ENCODE assay signal across 8 cellular contexts in the genomic region with DNA sequence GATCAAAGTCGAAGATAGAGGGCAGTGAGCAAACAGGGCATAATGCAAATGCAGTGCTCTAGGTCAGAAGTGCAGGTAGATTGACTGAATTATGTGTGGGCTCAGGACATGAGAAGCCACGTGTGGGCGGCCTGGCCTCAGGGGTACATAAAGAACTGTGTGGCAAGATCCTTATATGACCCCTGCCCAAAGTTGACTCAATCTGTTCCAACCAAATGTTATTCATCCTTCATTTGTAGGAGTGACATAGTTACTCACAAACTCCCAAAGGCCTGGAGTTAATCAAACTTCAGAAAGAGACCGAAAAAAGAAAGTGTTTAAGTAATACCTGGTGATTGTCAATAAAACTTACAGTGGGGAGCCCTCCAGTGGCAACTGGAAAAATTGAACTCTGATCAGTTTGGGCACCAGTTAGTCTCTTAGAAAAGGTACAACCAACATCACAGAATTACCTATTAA.
DNase-seq lines count a peak whose midpoint lies in the region; ATAC-seq, FAIRE-seq and TF ChIP-seq lines count a peak whose summit lies in the region.

No MANE protein-coding gene starts in this region.

- FAIRE-seq in GM18507 (lab: Jason Lieb, UNC) = peak; percentile 62

- H3K27me3 ChIP-seq in foreskin keratinocyte = no peaks in the 10 kb centered on the region

- no peaks in the 10 kb centered on the region for H3K36me3 Mint-ChIP-seq in stimulated activated effector memory CD8-positive, alpha-beta T cell treated with anti-CD3 and anti-CD28 coated beads, Interleukin-12 subunit alpha, Interleukin-12 subunit beta, amount 100 ng/mL, for 72 hours
- H3K36me3 Mint-ChIP-seq in activated T-helper 1 cell treated with anti-CD3 and anti-CD28 coated beads, Interleukin-12 subunit alpha, Interleukin-12 subunit beta, Interleukin-2, Interleukin-4 antibody, amounts not matched to agents 30 ng/mL and 10 ng/mL and 1 ng/mL, durations not matched to agents 14 hours and 24 hours and 36 hours (ENCODE audit: low read depth) = no peaks in the 10 kb centered on the region
- H3K36me3 Mint-ChIP-seq in activated T-cell treated with anti-CD3 and anti-CD28 coated beads, Interleukin-2, amount 50 U/mL, for 24 hours (ENCODE audit: low read depth) = no peaks in the 10 kb centered on the region

- peak; percentile 84 for TF ChIP-seq CTCF in foreskin keratinocyte (conservative IDR thresholded peaks at IDR 0.05)

- no peak overlapping the region for H3K27ac ChIP-seq in foreskin keratinocyte

- intact Hi-C loops in activated T-helper 1 cell treated with anti-CD3 and anti-CD28 coated beads, Interleukin-12 subunit alpha, Interleukin-12 subunit beta, Interleukin-2, Interleukin-4 antibody, amounts not matched to agents 30 ng/mL and 10 ng/mL and 1 ng/mL, durations not matched to agents 14 hours and 24 hours and 36 hours (cut with micrococcal nuclease) = loop anchor here (2.0 kb wide), 1 partner anchor 1266 kb away; no protein-coding TSS in a partner anchor

- ATAC-seq in foreskin keratinocyte = peak; percentile 70
- peak; percentile 62 for ATAC-seq in stimulated activated effector memory CD8-positive, alpha-beta T cell treated with anti-CD3 and anti-CD28 coated beads, Interleukin-12 subunit alpha, Interleukin-12 subunit beta, amount 100 ng/mL, for 72 hours

- DNase-seq in AML-193 (lab: John Stamatoyannopoulos, UW) (peak; percentile 13 to 21), GM18507 (ENCODE audit: extremely low spot score, insufficient read length, low read depth) (no peak), RPMI7951 (ENCODE audit: low read depth) (peak; percentile 36), foreskin keratinocyte (peak; percentile 3 to 42)
- DNase-seq in stimulated activated effector memory CD8-positive, alpha-beta T cell treated with anti-CD3 and anti-CD28 coated beads, Interleukin-12 subunit alpha, Interleukin-12 subunit beta, amount 100 ng/mL, for 72 hours (ENCODE audit: low spot score in 2 of 2) = no peak
- DNase-seq in activated T-helper 1 cell treated with anti-CD3 and anti-CD28 coated beads, Interleukin-12 subunit alpha, Interleukin-12 subunit beta, Interleukin-2, Interleukin-4 antibody, amounts not matched to agents 30 ng/mL and 10 ng/mL and 1 ng/mL, durations not matched to agents 14 hours and 24 hours and 36 hours (ENCODE audit: low spot score) = no peak
- no peak for DNase-seq in activated T-cell treated with anti-CD3 and anti-CD28 coated beads, Interleukin-2, amount 50 U/mL, for 24 hours
- no peak for DNase-seq in activated naive CD4-positive, alpha-beta T cell (lab: John Stamatoyannopoulos, UW)

- H3K27me3 Mint-ChIP-seq in activated T-helper 1 cell treated with anti-CD3 and anti-CD28 coated beads, Interleukin-12 subunit alpha, Interleukin-12 subunit beta, Interleukin-2, Interleukin-4 antibody, amounts not matched to agents 30 ng/mL and 10 ng/mL and 1 ng/mL, durations not matched to agents 14 hours and 24 hours and 36 hours (ENCODE audit: insufficient read depth) = no peaks in the 10 kb centered on the region
- H3K27me3 Mint-ChIP-seq in activated T-cell treated with anti-CD3 and anti-CD28 coated beads, Interleukin-2, amount 50 U/mL, for 24 hours = peaks cover 17% of the 10 kb centered on the region

- H3K4me1 Mint-ChIP-seq in stimulated activated effector memory CD8-positive, alpha-beta T cell treated with anti-CD3 and anti-CD28 coated beads, Interleukin-12 subunit alpha, Interleukin-12 subunit beta, amount 100 ng/mL, for 72 hours = no peaks in the 10 kb centered on the region
- no peaks in the 10 kb centered on the region for H3K4me1 Mint-ChIP-seq in activated T-helper 1 cell treated with anti-CD3 and anti-CD28 coated beads, Interleukin-12 subunit alpha, Interleukin-12 subunit beta, Interleukin-2, Interleukin-4 antibody, amounts not matched to agents 30 ng/mL and 10 ng/mL and 1 ng/mL, durations not matched to agents 14 hours and 24 hours and 36 hours (ENCODE audit: low read depth)
- no peaks in the 10 kb centered on the region for H3K4me1 Mint-ChIP-seq in activated T-cell treated with anti-CD3 and anti-CD28 coated beads, Interleukin-2, amount 50 U/mL, for 24 hours (ENCODE audit: low read depth)

- H3K9me3 Mint-ChIP-seq in stimulated activated effector memory CD8-positive, alpha-beta T cell treated with anti-CD3 and anti-CD28 coated beads, Interleukin-12 subunit alpha, Interleukin-12 subunit beta, amount 100 ng/mL, for 72 hours = no peaks in the 10 kb centered on the region
- no peaks in the 10 kb centered on the region for H3K9me3 Mint-ChIP-seq in activated T-helper 1 cell treated with anti-CD3 and anti-CD28 coated beads, Interleukin-12 subunit alpha, Interleukin-12 subunit beta, Interleukin-2, Interleukin-4 antibody, amounts not matched to agents 30 ng/mL and 10 ng/mL and 1 ng/mL, durations not matched to agents 14 hours and 24 hours and 36 hours
- H3K9me3 Mint-ChIP-seq in activated T-cell treated with anti-CD3 and anti-CD28 coated beads, Interleukin-2, amount 50 U/mL, for 24 hours = no peaks in the 10 kb centered on the region

- H3K4me3 Mint-ChIP-seq in stimulated activated effector memory CD8-positive, alpha-beta T cell treated with anti-CD3 and anti-CD28 coated beads, Interleukin-12 subunit alpha, Interleukin-12 subunit beta, amount 100 ng/mL, for 72 hours = no peak overlapping the region
- no peak overlapping the region for H3K4me3 Mint-ChIP-seq in activated T-helper 1 cell treated with anti-CD3 and anti-CD28 coated beads, Interleukin-12 subunit alpha, Interleukin-12 subunit beta, Interleukin-2, Interleukin-4 antibody, amounts not matched to agents 30 ng/mL and 10 ng/mL and 1 ng/mL, durations not matched to agents 14 hours and 24 hours and 36 hours
- H3K4me3 Mint-ChIP-seq in activated T-cell treated with anti-CD3 and anti-CD28 coated beads, Interleukin-2, amount 50 U/mL, for 24 hours = no peak overlapping the region

- no peaks in the 10 kb centered on the region for H3K4me1 ChIP-seq in foreskin keratinocyte

- no peak overlapping the region for H3K27ac Mint-ChIP-seq in stimulated activated effector memory CD8-positive, alpha-beta T cell treated with anti-CD3 and anti-CD28 coated beads, Interleukin-12 subunit alpha, Interleukin-12 subunit beta, amount 100 ng/mL, for 72 hours
- no peak overlapping the region for H3K27ac Mint-ChIP-seq in activated T-helper 1 cell treated with anti-CD3 and anti-CD28 coated beads, Interleukin-12 subunit alpha, Interleukin-12 subunit beta, Interleukin-2, Interleukin-4 antibody, amounts not matched to agents 30 ng/mL and 10 ng/mL and 1 ng/mL, durations not matched to agents 14 hours and 24 hours and 36 hours
- no peak overlapping the region for H3K27ac Mint-ChIP-seq in activated T-cell treated with anti-CD3 and anti-CD28 coated beads, Interleukin-2, amount 50 U/mL, for 24 hours

Comparison
In these comparisons a context has a peak if more than half of its experiments do, and no peak if none do; other contexts are left out.
1. DNase-seq: peak in AML-193 (2 of 2), RPMI7951 (single experiment) and foreskin keratinocyte (2 of 2); none in GM18507 (single experiment), stimulated activated effector memory CD8-positive, alpha-beta T cell treated with anti-CD3 and anti-CD28 coated beads, Interleukin-12 subunit alpha, Interleukin-12 subunit beta, amount 100 ng/mL, for 72 hours (0 of 2), activated T-helper 1 cell treated with anti-CD3 and anti-CD28 coated beads, Interleukin-12 subunit alpha, Interleukin-12 subunit beta, Interleukin-2, Interleukin-4 antibody, amounts not matched to agents 30 ng/mL and 10 ng/mL and 1 ng/mL, durations not matched to agents 14 hours and 24 hours and 36 hours (single experiment), activated T-cell treated with anti-CD3 and anti-CD28 coated beads, Interleukin-2, amount 50 U/mL, for 24 hours (single experiment) and activated naive CD4-positive, alpha-beta T cell (0 of 4).